In genomic region chr18:57743008-57743407, GRCh38 we compare ENCODE assay signal across 11 cellular contexts.
DNase-seq lines count a peak whose midpoint lies in the region; ATAC-seq lines count a peak whose summit lies in the region.
"Had no signal": no experiment of that assay in that cellular context is flagged by ENCODE, and none has a peak within 500 bp of the region (broad histone marks: within the 10 kb centered on the region; RNA-seq: fewer than 3 reads in every experiment).

No MANE protein-coding gene starts in this region.

- peaks cover 24% of the 10 kb centered on the region for H3K4me1 Mint-ChIP-seq in dendritic cell treated with granulocyte-macrophage colony-stimulating factor and Interleukin-4, amounts not matched to agents 40 ng/mL and 50 ng/mL, for 4 days (ENCODE audit: low read depth)

- H3K27ac Mint-ChIP-seq in dendritic cell treated with granulocyte-macrophage colony-stimulating factor and Interleukin-4, amounts not matched to agents 40 ng/mL and 50 ng/mL, for 4 days = peak overlapping the region; percentile 9
- H3K27ac Mint-ChIP-seq: T-helper 17 cell had no signal

- peaks cover 13% of the 10 kb centered on the region for H3K9me3 Mint-ChIP-seq in dendritic cell treated with granulocyte-macrophage colony-stimulating factor and Interleukin-4, amounts not matched to agents 40 ng/mL and 50 ng/mL, for 4 days

- H3K4me3 Mint-ChIP-seq in dendritic cell treated with granulocyte-macrophage colony-stimulating factor and Interleukin-4, amounts not matched to agents 40 ng/mL and 50 ng/mL, for 4 days = no peak overlapping the region
- H3K4me3 Mint-ChIP-seq: T-helper 17 cell had no signal

- no peaks in the 10 kb centered on the region for H3K27me3 Mint-ChIP-seq in dendritic cell treated with granulocyte-macrophage colony-stimulating factor and Interleukin-4, amounts not matched to agents 40 ng/mL and 50 ng/mL, for 4 days
- H3K27me3 Mint-ChIP-seq: T-helper 17 cell had no signal

- intact Hi-C loops in dendritic cell treated with granulocyte-macrophage colony-stimulating factor and Interleukin-4, amounts not matched to agents 40 ng/mL and 50 ng/mL, for 4 days (cut with micrococcal nuclease) = no loop called here
- intact Hi-C loops in posterior vena cava (cut with DNase I) = loop anchor here in 1 of 2 donors (2.0 to 10.0 kb wide), 2 partner anchors 44 to 98 kb away; no protein-coding TSS in a partner anchor

- ATAC-seq in HG02870 (IDR thresholded peaks at IDR 0.05; ENCODE audit: unreplicated experiment) = no peak
- ATAC-seq: T-helper 17 cell had no signal

- DNase-seq in AG08395 (ENCODE audit: low spot score) = peak; percentile 71
- DNase-seq in HT1080 (ENCODE audit: low read depth) = peak; percentile 62
- DNase-seq in myocyte (ENCODE audit: low read depth) = peak; percentile 66
- no peak for DNase-seq in retina
- no peak for DNase-seq in posterior vena cava (ENCODE audit: low spot score)
- DNase-seq in NCI-H1436 treated with DMSO at 0.1 percent for 48 hours (lab: John Stamatoyannopoulos, UW) = no peak
- DNase-seq: Karpas-422, pancreas, T-helper 17 cell had no signal

- no peaks in the 10 kb centered on the region for H3K36me3 Mint-ChIP-seq in dendritic cell treated with granulocyte-macrophage colony-stimulating factor and Interleukin-4, amounts not matched to agents 40 ng/mL and 50 ng/mL, for 4 days (ENCODE audit: low read depth)

Comparison
In these comparisons a context has a peak if more than half of its experiments do, and no peak if none do; other contexts are left out.
1. DNase-seq: peak in AG08395 (single experiment), HT1080 (single experiment) and myocyte (single experiment); none in retina (single experiment), posterior vena cava (single experiment) and NCI-H1436 treated with DMSO at 0.1 percent for 48 hours (single experiment).